2 cellular contexts compared by ENCODE assay signal in the genomic region with DNA sequence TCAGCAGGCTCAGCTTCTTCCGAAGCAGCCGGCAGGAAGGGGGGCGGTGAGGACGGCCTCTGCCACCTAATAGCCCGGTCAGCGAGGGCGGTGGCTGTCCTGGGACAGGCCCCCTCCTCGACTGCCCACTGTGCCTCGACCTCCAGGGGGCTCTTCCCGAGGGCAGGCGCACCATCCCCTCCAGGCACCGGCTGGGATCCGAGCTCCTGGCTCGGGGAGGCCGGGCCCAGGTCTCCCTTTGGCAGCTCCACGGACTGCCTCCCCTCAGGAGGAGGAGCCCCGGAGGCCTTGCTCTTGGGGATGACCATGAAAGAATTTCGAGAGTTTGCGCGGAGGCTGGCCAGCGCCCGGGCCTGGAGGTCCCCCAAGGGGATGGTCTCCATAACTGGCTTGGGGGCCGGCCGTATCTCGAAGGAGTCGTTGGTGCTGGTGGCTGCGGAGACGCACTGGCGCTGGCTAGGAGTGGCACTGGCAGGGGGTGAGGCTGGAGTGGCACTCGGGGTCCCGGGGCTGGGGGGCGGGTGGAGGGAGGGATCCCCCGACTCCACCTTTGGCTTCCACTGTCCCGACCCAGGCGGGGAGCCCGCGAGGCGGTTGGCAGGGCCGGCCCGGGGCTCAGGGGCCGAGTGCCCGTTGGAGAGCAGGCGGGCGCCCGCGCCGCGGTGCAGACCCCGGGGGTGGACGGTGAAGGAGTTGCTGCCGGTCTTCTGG.
TF ChIP-seq lines count a peak whose summit lies in the region.

No MANE protein-coding gene starts in this region.

TF ChIP-seq in SK-N-SH, 30 proteins besides CTCF, POLR2A, EP300 and RAD21 (continued from another document):
- TF ChIP-seq, protein P1, sequence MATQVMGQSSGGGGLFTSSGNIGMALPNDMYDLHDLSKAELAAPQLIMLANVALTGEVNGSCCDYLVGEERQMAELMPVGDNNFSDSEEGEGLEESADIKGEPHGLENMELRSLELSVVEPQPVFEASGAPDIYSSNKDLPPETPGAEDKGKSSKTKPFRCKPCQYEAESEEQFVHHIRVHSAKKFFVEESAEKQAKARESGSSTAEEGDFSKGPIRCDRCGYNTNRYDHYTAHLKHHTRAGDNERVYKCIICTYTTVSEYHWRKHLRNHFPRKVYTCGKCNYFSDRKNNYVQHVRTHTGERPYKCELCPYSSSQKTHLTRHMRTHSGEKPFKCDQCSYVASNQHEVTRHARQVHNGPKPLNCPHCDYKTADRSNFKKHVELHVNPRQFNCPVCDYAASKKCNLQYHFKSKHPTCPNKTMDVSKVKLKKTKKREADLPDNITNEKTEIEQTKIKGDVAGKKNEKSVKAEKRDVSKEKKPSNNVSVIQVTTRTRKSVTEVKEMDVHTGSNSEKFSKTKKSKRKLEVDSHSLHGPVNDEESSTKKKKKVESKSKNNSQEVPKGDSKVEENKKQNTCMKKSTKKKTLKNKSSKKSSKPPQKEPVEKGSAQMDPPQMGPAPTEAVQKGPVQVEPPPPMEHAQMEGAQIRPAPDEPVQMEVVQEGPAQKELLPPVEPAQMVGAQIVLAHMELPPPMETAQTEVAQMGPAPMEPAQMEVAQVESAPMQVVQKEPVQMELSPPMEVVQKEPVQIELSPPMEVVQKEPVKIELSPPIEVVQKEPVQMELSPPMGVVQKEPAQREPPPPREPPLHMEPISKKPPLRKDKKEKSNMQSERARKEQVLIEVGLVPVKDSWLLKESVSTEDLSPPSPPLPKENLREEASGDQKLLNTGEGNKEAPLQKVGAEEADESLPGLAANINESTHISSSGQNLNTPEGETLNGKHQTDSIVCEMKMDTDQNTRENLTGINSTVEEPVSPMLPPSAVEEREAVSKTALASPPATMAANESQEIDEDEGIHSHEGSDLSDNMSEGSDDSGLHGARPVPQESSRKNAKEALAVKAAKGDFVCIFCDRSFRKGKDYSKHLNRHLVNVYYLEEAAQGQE (IDR thresholded peaks at IDR 0.05; ENCODE audit: low read depth, low read length): no peak
- TF ChIP-seq FOXM1 (IDR thresholded peaks at IDR 0.05; ENCODE audit: low read depth): no peak
- TF ChIP-seq RXRA (IDR thresholded peaks at IDR 0.05; ENCODE audit: borderline replicate concordance, low read depth): no peak

TF ChIP-seq in SK-N-SH treated with all-trans-retinoic acid at 6 μM for 48 hours, 23 proteins besides CTCF, POLR2A, EP300 and RAD21:
- TF ChIP-seq, protein P2, sequence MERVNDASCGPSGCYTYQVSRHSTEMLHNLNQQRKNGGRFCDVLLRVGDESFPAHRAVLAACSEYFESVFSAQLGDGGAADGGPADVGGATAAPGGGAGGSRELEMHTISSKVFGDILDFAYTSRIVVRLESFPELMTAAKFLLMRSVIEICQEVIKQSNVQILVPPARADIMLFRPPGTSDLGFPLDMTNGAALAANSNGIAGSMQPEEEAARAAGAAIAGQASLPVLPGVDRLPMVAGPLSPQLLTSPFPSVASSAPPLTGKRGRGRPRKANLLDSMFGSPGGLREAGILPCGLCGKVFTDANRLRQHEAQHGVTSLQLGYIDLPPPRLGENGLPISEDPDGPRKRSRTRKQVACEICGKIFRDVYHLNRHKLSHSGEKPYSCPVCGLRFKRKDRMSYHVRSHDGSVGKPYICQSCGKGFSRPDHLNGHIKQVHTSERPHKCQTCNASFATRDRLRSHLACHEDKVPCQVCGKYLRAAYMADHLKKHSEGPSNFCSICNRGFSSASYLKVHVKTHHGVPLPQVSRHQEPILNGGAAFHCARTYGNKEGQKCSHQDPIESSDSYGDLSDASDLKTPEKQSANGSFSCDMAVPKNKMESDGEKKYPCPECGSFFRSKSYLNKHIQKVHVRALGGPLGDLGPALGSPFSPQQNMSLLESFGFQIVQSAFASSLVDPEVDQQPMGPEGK (CRISPR knock-in tag; IDR thresholded peaks at IDR 0.05; ENCODE audit: borderline replicate concordance): no peak
- TF ChIP-seq SNAI2 (CRISPR knock-in tag; IDR thresholded peaks at IDR 0.05) (no peak), ZNF565 (CRISPR knock-in tag; conservative IDR thresholded peaks at IDR 0.05; ENCODE audit: low read depth) (no peak), ZNF70 (CRISPR knock-in tag; IDR thresholded peaks at IDR 0.05) (no peak), TCF4 (CRISPR knock-in tag; IDR thresholded peaks at IDR 0.05; ENCODE audit: borderline replicate concordance) (no peak), ISL1 (CRISPR knock-in tag; IDR thresholded peaks at IDR 0.05) (no peak), ZFP3 (CRISPR knock-in tag; IDR thresholded peaks at IDR 0.05) (no peak), CSDC2 (CRISPR knock-in tag; IDR thresholded peaks at IDR 0.05) (no peak), ZFP30 (CRISPR knock-in tag; IDR thresholded peaks at IDR 0.05) (no peak), PPARA (CRISPR knock-in tag; IDR thresholded peaks at IDR 0.05; ENCODE audit: borderline replicate concordance) (no peak)
- TF ChIP-seq, protein P3, sequence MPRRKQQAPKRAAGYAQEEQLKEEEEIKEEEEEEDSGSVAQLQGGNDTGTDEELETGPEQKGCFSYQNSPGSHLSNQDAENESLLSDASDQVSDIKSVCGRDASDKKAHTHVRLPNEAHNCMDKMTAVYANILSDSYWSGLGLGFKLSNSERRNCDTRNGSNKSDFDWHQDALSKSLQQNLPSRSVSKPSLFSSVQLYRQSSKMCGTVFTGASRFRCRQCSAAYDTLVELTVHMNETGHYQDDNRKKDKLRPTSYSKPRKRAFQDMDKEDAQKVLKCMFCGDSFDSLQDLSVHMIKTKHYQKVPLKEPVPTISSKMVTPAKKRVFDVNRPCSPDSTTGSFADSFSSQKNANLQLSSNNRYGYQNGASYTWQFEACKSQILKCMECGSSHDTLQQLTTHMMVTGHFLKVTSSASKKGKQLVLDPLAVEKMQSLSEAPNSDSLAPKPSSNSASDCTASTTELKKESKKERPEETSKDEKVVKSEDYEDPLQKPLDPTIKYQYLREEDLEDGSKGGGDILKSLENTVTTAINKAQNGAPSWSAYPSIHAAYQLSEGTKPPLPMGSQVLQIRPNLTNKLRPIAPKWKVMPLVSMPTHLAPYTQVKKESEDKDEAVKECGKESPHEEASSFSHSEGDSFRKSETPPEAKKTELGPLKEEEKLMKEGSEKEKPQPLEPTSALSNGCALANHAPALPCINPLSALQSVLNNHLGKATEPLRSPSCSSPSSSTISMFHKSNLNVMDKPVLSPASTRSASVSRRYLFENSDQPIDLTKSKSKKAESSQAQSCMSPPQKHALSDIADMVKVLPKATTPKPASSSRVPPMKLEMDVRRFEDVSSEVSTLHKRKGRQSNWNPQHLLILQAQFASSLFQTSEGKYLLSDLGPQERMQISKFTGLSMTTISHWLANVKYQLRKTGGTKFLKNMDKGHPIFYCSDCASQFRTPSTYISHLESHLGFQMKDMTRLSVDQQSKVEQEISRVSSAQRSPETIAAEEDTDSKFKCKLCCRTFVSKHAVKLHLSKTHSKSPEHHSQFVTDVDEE (CRISPR knock-in tag; IDR thresholded peaks at IDR 0.05): no peak
- TF ChIP-seq, protein P4, sequence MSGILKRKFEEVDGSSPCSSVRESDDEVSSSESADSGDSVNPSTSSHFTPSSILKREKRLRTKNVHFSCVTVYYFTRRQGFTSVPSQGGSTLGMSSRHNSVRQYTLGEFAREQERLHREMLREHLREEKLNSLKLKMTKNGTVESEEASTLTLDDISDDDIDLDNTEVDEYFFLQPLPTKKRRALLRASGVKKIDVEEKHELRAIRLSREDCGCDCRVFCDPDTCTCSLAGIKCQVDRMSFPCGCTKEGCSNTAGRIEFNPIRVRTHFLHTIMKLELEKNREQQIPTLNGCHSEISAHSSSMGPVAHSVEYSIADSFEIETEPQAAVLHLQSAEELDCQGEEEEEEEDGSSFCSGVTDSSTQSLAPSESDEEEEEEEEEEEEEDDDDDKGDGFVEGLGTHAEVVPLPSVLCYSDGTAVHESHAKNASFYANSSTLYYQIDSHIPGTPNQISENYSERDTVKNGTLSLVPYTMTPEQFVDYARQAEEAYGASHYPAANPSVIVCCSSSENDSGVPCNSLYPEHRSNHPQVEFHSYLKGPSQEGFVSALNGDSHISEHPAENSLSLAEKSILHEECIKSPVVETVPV (CRISPR knock-in tag; IDR thresholded peaks at IDR 0.05): no peak
- TF ChIP-seq, protein P5, sequence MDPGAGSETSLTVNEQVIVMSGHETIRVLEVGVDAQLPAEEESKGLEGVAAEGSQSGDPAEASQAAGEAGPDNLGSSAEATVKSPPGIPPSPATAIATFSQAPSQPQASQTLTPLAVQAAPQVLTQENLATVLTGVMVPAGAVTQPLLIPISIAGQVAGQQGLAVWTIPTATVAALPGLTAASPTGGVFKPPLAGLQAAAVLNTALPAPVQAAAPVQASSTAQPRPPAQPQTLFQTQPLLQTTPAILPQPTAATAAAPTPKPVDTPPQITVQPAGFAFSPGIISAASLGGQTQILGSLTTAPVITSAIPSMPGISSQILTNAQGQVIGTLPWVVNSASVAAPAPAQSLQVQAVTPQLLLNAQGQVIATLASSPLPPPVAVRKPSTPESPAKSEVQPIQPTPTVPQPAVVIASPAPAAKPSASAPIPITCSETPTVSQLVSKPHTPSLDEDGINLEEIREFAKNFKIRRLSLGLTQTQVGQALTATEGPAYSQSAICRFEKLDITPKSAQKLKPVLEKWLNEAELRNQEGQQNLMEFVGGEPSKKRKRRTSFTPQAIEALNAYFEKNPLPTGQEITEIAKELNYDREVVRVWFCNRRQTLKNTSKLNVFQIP (CRISPR knock-in tag; IDR thresholded peaks at IDR 0.05; ENCODE audit: borderline replicate concordance, low read depth): no peak
- TF ChIP-seq, protein P6, sequence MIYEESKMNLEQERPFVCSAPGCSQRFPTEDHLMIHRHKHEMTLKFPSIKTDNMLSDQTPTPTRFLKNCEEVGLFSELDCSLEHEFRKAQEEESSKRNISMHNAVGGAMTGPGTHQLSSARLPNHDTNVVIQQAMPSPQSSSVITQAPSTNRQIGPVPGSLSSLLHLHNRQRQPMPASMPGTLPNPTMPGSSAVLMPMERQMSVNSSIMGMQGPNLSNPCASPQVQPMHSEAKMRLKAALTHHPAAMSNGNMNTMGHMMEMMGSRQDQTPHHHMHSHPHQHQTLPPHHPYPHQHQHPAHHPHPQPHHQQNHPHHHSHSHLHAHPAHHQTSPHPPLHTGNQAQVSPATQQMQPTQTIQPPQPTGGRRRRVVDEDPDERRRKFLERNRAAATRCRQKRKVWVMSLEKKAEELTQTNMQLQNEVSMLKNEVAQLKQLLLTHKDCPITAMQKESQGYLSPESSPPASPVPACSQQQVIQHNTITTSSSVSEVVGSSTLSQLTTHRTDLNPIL (CRISPR knock-in tag; IDR thresholded peaks at IDR 0.05; ENCODE audit: low read depth): no peak
